Comparison of ENCODE assay signal across 8 cellular contexts in genomic region chr9:126965541-126966428, GRCh38. TPM values are rescaled to one million over a fixed set of nuclear protein-coding genes. Genes with fewer than 3 reads are reported as not detected.
DNase-seq lines count a peak whose midpoint lies in the region; ATAC-seq and TF ChIP-seq lines count a peak whose summit lies in the region.

No MANE protein-coding gene starts in this region.

- TF ChIP-seq CTCF in BJ (IDR thresholded peaks at IDR 0.05; ENCODE audit: insufficient read depth, low read depth, low read length) (peak; percentile 92), PC-3 (conservative IDR thresholded peaks at IDR 0.05; ENCODE audit: low read depth, low read length) (peak; percentile 92)

- intact Hi-C loops in PC-3 (cut with micrococcal nuclease): loop anchor here (1.0 to 5.0 kb wide), 5 partner anchors 25 to 234 kb away; no protein-coding TSS in a partner anchor
- intact Hi-C loops in posterior cingulate gyrus (cut with DNase I): loop anchor here (2.0 kb wide), 1 partner anchor 233 kb away; no protein-coding TSS in a partner anchor

- H3K36me3 Mint-ChIP-seq in activated T-helper 17 cell treated with anti-CD3 and anti-CD28 coated beads, Interleukin-2, amount 50 U/mL, for 72 hours (ENCODE audit: low read depth): no peaks in the 10 kb centered on the region

- H3K9me3 Mint-ChIP-seq in activated T-helper 17 cell treated with anti-CD3 and anti-CD28 coated beads, Interleukin-2, amount 50 U/mL, for 72 hours: no peaks in the 10 kb centered on the region

- H3K4me3 Mint-ChIP-seq in activated T-helper 17 cell treated with anti-CD3 and anti-CD28 coated beads, Interleukin-2, amount 50 U/mL, for 72 hours: no peak overlapping the region

- H3K4me1 ChIP-seq in PC-3 (ENCODE audit: insufficient read depth, low read length): peaks cover 16% of the 10 kb centered on the region

- H3K36me3 ChIP-seq in BJ (ENCODE audit: control insufficient read depth, insufficient read depth, low read length): no peaks in the 10 kb centered on the region
- no peaks in the 10 kb centered on the region for H3K36me3 ChIP-seq in PC-3 (ENCODE audit: low read depth, low read length)

- H3K27me3 Mint-ChIP-seq in activated T-helper 17 cell treated with anti-CD3 and anti-CD28 coated beads, Interleukin-2, amount 50 U/mL, for 72 hours: no peaks in the 10 kb centered on the region

- H4K20me1 ChIP-seq in PC-3 (ENCODE audit: low read length): no peaks in the 10 kb centered on the region

- H3K4me2 ChIP-seq in PC-3 (ENCODE audit: low read length): peak overlapping the region; percentile 43

- 0 out of 2 replicates have a peak overlapping the region, but pooled peaks have one; percentile 12 for H3K27ac ChIP-seq in PC-3 (ENCODE audit: low read length)

- peak; percentile 93 for ATAC-seq in PC-3
- ATAC-seq in activated T-helper 17 cell treated with anti-CD3 and anti-CD28 coated beads, Interleukin-2, amount 50 U/mL, for 72 hours (replicated peaks): peak; percentile 66
- no peak for ATAC-seq in GM21423 (IDR thresholded peaks at IDR 0.05; ENCODE audit: unreplicated experiment)
- ATAC-seq in HG03354 (IDR thresholded peaks at IDR 0.05; ENCODE audit: poor library complexity, severe bottlenecking, unreplicated experiment): no peak

- no peak overlapping the region for H3K27ac Mint-ChIP-seq in activated T-helper 17 cell treated with anti-CD3 and anti-CD28 coated beads, Interleukin-2, amount 50 U/mL, for 72 hours

- 0 out of 2 replicates have a peak overlapping the region, but pooled peaks have one; percentile 23 for H2AFZ ChIP-seq in PC-3 (ENCODE audit: low read length)

- H3K27me3 ChIP-seq in BJ (ENCODE audit: control insufficient read depth, insufficient read depth, low read length) (no peaks in the 10 kb centered on the region; the same call in 1 of the 2 replicates), PC-3 (ENCODE audit: low read length) (no peaks in the 10 kb centered on the region)

- H3K9me3 ChIP-seq in PC-3 (ENCODE audit: low read length): no peaks in the 10 kb centered on the region

- H3K4me3 ChIP-seq in BJ (ENCODE audit: low read depth, low read length): no peak overlapping the region
- no peak overlapping the region for H3K4me3 ChIP-seq in PC-3 (ENCODE audit: low read length)

- H3K79me2 ChIP-seq in PC-3 (ENCODE audit: low read length): no peaks in the 10 kb centered on the region

- H3K9me2 ChIP-seq in PC-3 (replicated peaks; ENCODE audit: low read length): no peaks in the 10 kb centered on the region

- H3K4me1 Mint-ChIP-seq in activated T-helper 17 cell treated with anti-CD3 and anti-CD28 coated beads, Interleukin-2, amount 50 U/mL, for 72 hours: no peaks in the 10 kb centered on the region

- DNase-seq in BJ (ENCODE audit: low read depth): no peak
- DNase-seq in HCEC 1CT: peak; percentile 54
- DNase-seq in PC-3: peak; percentile 55
- DNase-seq in globus pallidus (ENCODE audit: low spot score): peak; percentile 66
- DNase-seq in posterior cingulate gyrus: peak in 9 of 10 donors; percentile 37 to 95 (median 63)

- no peak overlapping the region for H3K9ac ChIP-seq in PC-3 (ENCODE audit: low read length)

- no peaks in the 10 kb centered on the region for H3F3A ChIP-seq in PC-3 (ENCODE audit: low read length, unreplicated experiment)

- no TSS peak for BruUV-seq in PC-3 (replicated peaks; lab: Mats Ljungman, UMichigan)

- CTCF ChIA-PET in BJ (lab: Yijun Ruan, JAX) (interaction anchor here (0.6 to 15.7 kb wide), 33 partner anchors 8 to 308 kb away, joined by 3 to 208 read pairs (median 4); partner anchors contain the start of gene ANGPTL2), PC-3 (lab: Charles Lee) (interaction anchor here (1.0 to 1.2 kb wide), 2 partner anchors 20 to 83 kb away, joined by 3 read pairs; no protein-coding TSS in a partner anchor)

- POLR2A ChIA-PET in BJ (lab: Charles Lee): no interaction called here
- POLR2A ChIA-PET in PC-3 (lab: Charles Lee; ENCODE audit: unreplicated experiment): interaction anchor here (0.7 kb wide), 1 partner anchor 146 kb away, joined by 15 read pairs; no protein-coding TSS in a partner anchor

RNA-seq across cellular contexts. Expression of gene RALGPS1, which starts 51.2 kb away (rescaled TPM):
- polyA plus RNA-seq in BJ (2011; rRNA removed): 1.6 and 1.7 TPM in 2 replicates
- 2.9 and 3.6 TPM in 2 replicates for polyA minus RNA-seq in BJ (2011; rRNA and poly(A)+ RNA removed)
- total RNA-seq in PC-3 (2014; rRNA removed): 7.9 and 10.2 TPM in 2 replicates
- 1 to 10 TPM; 2.3 to 3.4 TPM for total RNA-seq in activated T-helper 17 cell treated with anti-CD3 and anti-CD28 coated beads, Interleukin-2, amount 50 U/mL, for 72 hours

Comparison
In these comparisons a context has a peak if more than half of its experiments do, and no peak if none do; other contexts are left out.
1. ATAC-seq: peak in PC-3 (single experiment) and activated T-helper 17 cell treated with anti-CD3 and anti-CD28 coated beads, Interleukin-2, amount 50 U/mL, for 72 hours (single experiment); none in GM21423 (single experiment) and HG03354 (single experiment).